8 cellular contexts compared by ENCODE assay signal in the genomic region with DNA sequence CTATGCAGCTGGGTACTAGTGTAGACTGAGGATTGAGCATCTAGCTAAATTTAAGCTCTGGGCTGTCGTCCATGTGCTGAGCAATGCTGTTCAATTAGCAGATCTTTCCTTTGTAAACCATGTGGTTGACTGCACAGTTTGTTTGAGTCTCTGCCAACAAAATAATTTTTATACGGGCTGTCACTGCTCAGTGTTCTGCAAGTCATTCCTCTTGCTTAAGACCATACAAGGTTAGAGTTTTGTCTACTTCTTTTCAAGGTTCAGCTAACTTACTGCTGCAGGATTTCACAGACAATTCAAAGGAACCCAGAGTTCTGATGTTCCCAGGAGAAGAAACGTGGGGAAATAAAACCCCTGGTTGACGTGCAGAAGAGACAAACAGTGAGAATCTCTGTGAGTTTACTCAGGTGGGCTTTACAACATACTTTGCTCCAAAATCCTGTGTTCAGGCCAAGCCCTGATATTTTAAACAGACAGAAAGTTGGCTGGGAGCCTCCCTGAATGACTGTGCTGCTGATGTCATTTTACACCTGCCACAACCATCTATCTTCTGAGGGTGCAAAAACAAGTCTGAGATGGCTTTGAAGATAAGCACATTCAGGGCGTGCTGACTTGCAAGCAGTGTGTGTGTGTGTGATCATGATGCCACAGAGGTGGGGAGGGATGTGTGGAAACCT.
DNase-seq lines count a peak whose midpoint lies in the region; ATAC-seq and TF ChIP-seq lines count a peak whose summit lies in the region.

No MANE protein-coding gene starts in this region.

- H3K4me3 ChIP-seq in coronary artery, result peak overlapping the region; percentile 2

- peak overlapping the region; percentile 87 to 95 for H3K27ac ChIP-seq in coronary artery

- DNase-seq in GM03348 (ENCODE audit: low spot score) (peak; percentile 84), OCI-M1 (lab: John Stamatoyannopoulos, UW) (peak; percentile 11), coronary artery (ENCODE audit: low spot score) (peak; percentile 78), middle frontal gyrus (ENCODE audit: extremely low spot score, low spot score) (peak; percentile 28), GM19238 (ENCODE audit: insufficient read length, low spot score) (no peak), UCSD-AML1 (lab: John Stamatoyannopoulos, UW; ENCODE audit: unreplicated experiment) (no peak)
- no peak for DNase-seq in stimulated activated naive CD4-positive, alpha-beta T cell treated with Interleukin-2 at 50 U/mL for 16 hours (lab: John Stamatoyannopoulos, UW)

- TF ChIP-seq CTCF in coronary artery (IDR thresholded peaks at IDR 0.05), result no peak

- ATAC-seq in GM19023 (IDR thresholded peaks at IDR 0.05; ENCODE audit: unreplicated experiment), result no peak

Comparison
In these comparisons a context has a peak if more than half of its experiments do, and no peak if none do; other contexts are left out.
1. DNase-seq: peak in GM03348 (single experiment), OCI-M1 (single experiment), coronary artery (single experiment) and middle frontal gyrus (single experiment); none in stimulated activated naive CD4-positive, alpha-beta T cell treated with Interleukin-2 at 50 U/mL for 16 hours (single experiment), GM19238 (single experiment) and UCSD-AML1 (single experiment).